ENCODE assay signal across 8 cellular contexts in the genomic region with DNA sequence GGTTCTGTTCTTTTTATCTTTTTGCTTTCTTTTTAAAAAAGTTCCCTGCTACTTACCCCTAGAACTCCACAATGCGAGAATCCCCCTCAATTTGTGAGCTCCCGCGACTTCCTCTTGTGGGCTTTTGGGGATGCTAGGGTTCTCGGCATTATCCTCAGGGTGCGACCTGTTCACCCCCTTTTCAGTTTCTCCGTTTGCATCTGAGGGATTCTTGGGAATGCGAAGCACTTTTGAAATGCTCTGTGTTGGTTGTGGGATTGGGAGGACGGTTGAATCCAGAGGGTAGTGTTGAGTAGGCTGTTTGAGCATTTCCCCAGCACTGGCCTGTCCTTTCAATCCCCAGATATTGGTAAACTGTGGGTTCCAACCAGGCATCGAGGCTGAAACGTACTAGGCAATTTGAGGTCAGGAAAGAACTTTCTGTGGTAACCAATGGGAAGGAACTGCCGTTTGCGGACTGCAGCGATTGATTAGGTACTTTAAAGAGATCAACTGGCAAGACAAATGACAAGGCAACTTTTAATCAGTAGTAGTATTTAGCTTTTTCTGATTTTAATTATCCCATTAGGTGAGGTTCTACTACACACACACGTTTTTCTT. TPM values are rescaled to one million over a fixed set of nuclear protein-coding genes. Genes with fewer than 3 reads are reported as not detected.
A peak's percentile ranks its signal among the peaks of the same experiment; 100 is the strongest.
DNase-seq lines count a peak whose midpoint lies in the region; ATAC-seq and TF ChIP-seq lines count a peak whose summit lies in the region.

No MANE protein-coding gene starts in this region.

- no peaks in the 10 kb centered on the region for H3K27me3 Mint-ChIP-seq in activated naive CD8-positive, alpha-beta T cell treated with anti-CD3 and anti-CD28 coated beads, Interleukin-2, amount 50 U/mL, for 24 hours

- H3K4me1 ChIP-seq in iPS-18a (ENCODE audit: control insufficient read depth, low read depth, low read length): peaks cover 12% of the 10 kb centered on the region
- H3K4me1 ChIP-seq in smooth muscle cell (ENCODE audit: low read depth): peaks cover 20% of the 10 kb centered on the region

- H3K4me3 Mint-ChIP-seq in activated naive CD8-positive, alpha-beta T cell treated with anti-CD3 and anti-CD28 coated beads, Interleukin-2, amount 50 U/mL, for 24 hours: peak overlapping the region; percentile 99

- peaks cover 34% of the 10 kb centered on the region for H3K36me3 ChIP-seq in MG63
- H3K36me3 ChIP-seq in iPS-18a (ENCODE audit: control insufficient read depth, low read depth, low read length): peaks cover 6% of the 10 kb centered on the region
- no peaks in the 10 kb centered on the region for H3K36me3 ChIP-seq in smooth muscle cell (ENCODE audit: low read depth)

- no peaks in the 10 kb centered on the region for H3F3A ChIP-seq in smooth muscle cell (ENCODE audit: low read depth)

- peaks cover 27% of the 10 kb centered on the region for H3K36me3 Mint-ChIP-seq in activated naive CD8-positive, alpha-beta T cell treated with anti-CD3 and anti-CD28 coated beads, Interleukin-2, amount 50 U/mL, for 24 hours (ENCODE audit: low read depth)

- H3K4me2 ChIP-seq in smooth muscle cell: peak overlapping the region; percentile 86

- peak overlapping the region; percentile 90 for H3K27ac ChIP-seq in iPS-18a (ENCODE audit: low read length)
- peak overlapping the region; percentile 90 for H3K27ac ChIP-seq in smooth muscle cell (ENCODE audit: low read depth)

- 2% methylated on average over 14 of the region's 14 CpGs for WGBS in smooth muscle cell (ENCODE audit: low lambda C conversion rate)

- H4K20me1 ChIP-seq in smooth muscle cell (ENCODE audit: low read depth): peaks cover 23% of the 10 kb centered on the region

- H2AFZ ChIP-seq in smooth muscle cell (ENCODE audit: low read depth): peak overlapping the region; percentile 97

- H3K9ac ChIP-seq in iPS-18a (ENCODE audit: low read length): peak overlapping the region; percentile 94
- peak overlapping the region; percentile 84 for H3K9ac ChIP-seq in smooth muscle cell (ENCODE audit: low read depth)

- H3K9me3 ChIP-seq in MG63 (no peaks in the 10 kb centered on the region), iPS-18a (ENCODE audit: control insufficient read depth, low read depth, low read length) (no peaks in the 10 kb centered on the region), smooth muscle cell (replicated peaks; ENCODE audit: low read depth) (no peaks in the 10 kb centered on the region)

- H3K4me3 ChIP-seq in MG63: peak overlapping the region; percentile 84
- peak overlapping the region; percentile 93 for H3K4me3 ChIP-seq in iPS-18a (ENCODE audit: low read length)
- H3K4me3 ChIP-seq in smooth muscle cell: peak overlapping the region; percentile 87

- TF ChIP-seq CTCF in smooth muscle cell (IDR thresholded peaks at IDR 0.05; ENCODE audit: borderline replicate concordance, insufficient read depth, poor library complexity, severe bottlenecking): no peak

- DNase-seq in DMS 273 (lab: John Stamatoyannopoulos, UW; ENCODE audit: unreplicated experiment) (peak; percentile 65), DMS 273 treated with DMSO at 0.1 percent for 48 hours (lab: John Stamatoyannopoulos, UW) (no peak), H4 (ENCODE audit: low spot score) (peak; percentile 7), MG63 (peak; percentile 5), smooth muscle cell (lab: John Stamatoyannopoulos, UW; ENCODE audit: unreplicated experiment) (no peak), NCI-H1436 treated with DMSO at 0.1 percent for 48 hours (lab: John Stamatoyannopoulos, UW) (no peak)
- DNase-seq in activated naive CD8-positive, alpha-beta T cell treated with anti-CD3 and anti-CD28 coated beads, Interleukin-2, amount 50 U/mL, for 24 hours: peak; percentile 19

- no peaks in the 10 kb centered on the region for H3K9me3 Mint-ChIP-seq in activated naive CD8-positive, alpha-beta T cell treated with anti-CD3 and anti-CD28 coated beads, Interleukin-2, amount 50 U/mL, for 24 hours

- peaks cover 50% of the 10 kb centered on the region for H3K4me1 Mint-ChIP-seq in activated naive CD8-positive, alpha-beta T cell treated with anti-CD3 and anti-CD28 coated beads, Interleukin-2, amount 50 U/mL, for 24 hours

- H3K27me3 ChIP-seq in MG63 (no peaks in the 10 kb centered on the region), iPS-18a (ENCODE audit: control insufficient read depth, insufficient read depth, low read length) (no peaks in the 10 kb centered on the region), smooth muscle cell (ENCODE audit: low read depth) (no peaks in the 10 kb centered on the region)

- no peak for ATAC-seq in activated naive CD8-positive, alpha-beta T cell treated with anti-CD3 and anti-CD28 coated beads, Interleukin-2, amount 50 U/mL, for 24 hours

- peaks cover 77% of the 10 kb centered on the region for H3K79me2 ChIP-seq in smooth muscle cell (ENCODE audit: low read depth)

- peak overlapping the region; percentile 99 for H3K27ac Mint-ChIP-seq in activated naive CD8-positive, alpha-beta T cell treated with anti-CD3 and anti-CD28 coated beads, Interleukin-2, amount 50 U/mL, for 24 hours

RNA-seq across cellular contexts. Expression of gene XRCC4, which starts 0.4 kb away (rescaled TPM):
- 21.5 and 22.9 TPM in 2 replicates for total RNA-seq in H4 (2014; rRNA removed; shearing (Covaris generic))
- 17.3 and 23.5 TPM in 2 replicates for total RNA-seq in MG63 (2014; rRNA removed; shearing (Covaris generic); ENCODE audit: low replicate concordance)
- total RNA-seq in smooth muscle cell: 110 and 145 TPM in 2 replicates
- 55.7 and 98.1 TPM in 2 replicates for polyA plus RNA-seq in smooth muscle cell

RNA-seq across cellular contexts. Expression of gene TMEM167A, which starts 0.6 kb away (rescaled TPM):
- 175 and 177 TPM in 2 replicates for total RNA-seq in H4 (2014; rRNA removed; shearing (Covaris generic))
- 137 and 147 TPM in 2 replicates for total RNA-seq in MG63 (2014; rRNA removed; shearing (Covaris generic); ENCODE audit: low replicate concordance)
- 236 and 262 TPM in 2 replicates for total RNA-seq in smooth muscle cell
- 195 and 248 TPM in 2 replicates for polyA plus RNA-seq in smooth muscle cell

Comparison
In these comparisons a context has a peak if more than half of its experiments do, and no peak if none do; other contexts are left out.
1. DNase-seq: peak in DMS 273 (single experiment), H4 (single experiment), MG63 (single experiment) and activated naive CD8-positive, alpha-beta T cell treated with anti-CD3 and anti-CD28 coated beads, Interleukin-2, amount 50 U/mL, for 24 hours (single experiment); none in DMS 273 treated with DMSO at 0.1 percent for 48 hours (single experiment), smooth muscle cell (single experiment) and NCI-H1436 treated with DMSO at 0.1 percent for 48 hours (single experiment).
2. Peak in every context shown above with its lines, with median percentiles within 50 percentile points of each other: H3K4me3 ChIP-seq.